In the genomic region with DNA sequence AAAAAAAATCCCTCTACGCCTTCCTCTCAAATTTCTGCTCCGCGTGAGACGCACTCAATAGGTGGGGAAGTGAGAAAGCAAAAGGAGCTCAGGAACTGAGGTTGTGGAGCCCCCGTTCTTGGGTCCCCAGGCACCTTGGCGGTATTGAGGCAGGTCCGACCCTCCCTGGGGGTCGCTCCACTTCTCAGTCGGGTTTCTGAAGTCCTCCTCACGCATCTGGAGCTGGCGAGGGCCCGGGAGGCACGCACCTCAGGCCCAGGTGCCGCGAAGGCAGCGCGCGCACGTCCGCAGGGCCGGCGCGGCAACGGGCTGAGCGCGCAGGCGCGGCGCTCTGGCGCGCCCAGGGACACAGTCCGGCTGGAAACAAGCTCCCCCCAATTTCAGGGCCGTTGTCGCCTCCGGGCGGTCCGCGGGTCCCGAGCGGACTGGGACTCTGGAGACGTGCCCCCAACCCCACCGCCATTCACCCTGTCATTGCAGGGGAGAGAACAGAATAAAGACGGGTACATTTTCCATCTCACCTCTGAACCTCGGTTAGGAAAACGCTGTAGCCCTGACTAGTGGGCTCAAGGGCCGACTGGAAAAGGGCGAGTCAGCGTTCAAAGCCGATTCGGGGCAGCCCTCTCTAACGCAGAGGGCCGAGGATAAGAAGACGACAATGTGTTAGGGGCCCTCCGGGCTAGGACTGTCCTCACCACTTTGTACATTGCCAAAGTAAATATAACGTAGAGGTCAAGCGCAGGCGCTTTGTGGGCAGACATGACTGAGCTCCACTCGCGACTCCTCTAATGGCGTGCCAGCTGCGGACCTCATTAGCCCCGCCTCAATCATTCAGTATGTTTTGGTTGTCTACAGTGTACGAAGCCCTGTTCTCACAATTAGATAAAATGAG, we compare ENCODE assay signal across 8 cellular contexts. TPM values are rescaled to one million over a fixed set of nuclear protein-coding genes. Genes with fewer than 3 reads are reported as not detected.
DNase-seq lines count a peak whose midpoint lies in the region; ATAC-seq and TF ChIP-seq lines count a peak whose summit lies in the region.

Gene ZNF770 (minus strand): TSS at position 306 of the 892 bp plus-strand sequence. CDS start 4,853 bp downstream, outside the sequence.

- H3K4me3 Mint-ChIP-seq in CD8-positive, alpha-beta T cell: peak within 1 kb of the TSS; percentile 99
- H3K4me3 Mint-ChIP-seq in endodermal cell (peak within 1 kb of the TSS; percentile 94), mesothelial cell of epicardium (peak within 1 kb of the TSS; percentile 92)

- 1 to 2% methylated on average over 20 to 63 of the region's 63 CpGs for WGBS in endodermal cell (ENCODE audit: insufficient coverage in 1 of 2, insufficient read length in 1 of 2), 2 experiments

- no peaks in the 10 kb centered on the region for H3K27me3 ChIP-seq in CD8-positive, alpha-beta T cell (ENCODE audit: insufficient read depth, low read length)
- no peaks in the 10 kb centered on the region for H3K27me3 ChIP-seq in endodermal cell (ENCODE audit: control insufficient read depth, insufficient read depth, low read length, poor library complexity, severe bottlenecking)

- peaks cover 33% of the 10 kb centered on the region for H3K36me3 Mint-ChIP-seq in CD8-positive, alpha-beta T cell
- peaks cover 14% of the 10 kb centered on the region for H3K36me3 Mint-ChIP-seq in endodermal cell (ENCODE audit: low read depth)
- no peaks in the 10 kb centered on the region for H3K36me3 Mint-ChIP-seq in mesothelial cell of epicardium

- no peak for TF ChIP-seq CTCF in CD8-positive, alpha-beta T cell (IDR thresholded peaks at IDR 0.05)
- TF ChIP-seq CTCF in endodermal cell (conservative IDR thresholded peaks at IDR 0.05): no peak
- TF ChIP-seq CTCF in mesothelial cell of epicardium (IDR thresholded peaks at IDR 0.05; ENCODE audit: unreplicated experiment): no peak

- H3K36me3 ChIP-seq in CD8-positive, alpha-beta T cell (ENCODE audit: insufficient read depth, low read length): peaks cover 5% of the 10 kb centered on the region
- H3K36me3 ChIP-seq in endodermal cell (ENCODE audit: control insufficient read depth, insufficient read depth, low read length): peaks cover 26% of the 10 kb centered on the region

- ATAC-seq in CD8-positive, alpha-beta T cell: peak; percentile 89
- peak; percentile 81 for ATAC-seq in GM19467 (IDR thresholded peaks at IDR 0.05; ENCODE audit: unreplicated experiment)

- intact Hi-C loops in CD8-positive, alpha-beta T cell (cut with DNase I, micrococcal nuclease): loop anchor here (1.0 to 10.0 kb wide), 11 partner anchors 19 to 1594 kb away; partner anchors contain the start of genes AQR (in 2 of the 2), DPH6 (in 2 of the 2), EMC4 (in 2 of the 2) and EMC7 (in 2 of the 2)

- peak within 1 kb of the TSS; percentile 93 for H3K9ac ChIP-seq in endodermal cell (ENCODE audit: extremely low read depth, low read length, poor library complexity, severe bottlenecking)

- peak within 1 kb of the TSS; percentile 95 for H3K27ac ChIP-seq in CD8-positive, alpha-beta T cell (ENCODE audit: low read depth, low read length)
- peak within 1 kb of the TSS; percentile 52 for H3K27ac ChIP-seq in endodermal cell (ENCODE audit: low read depth, low read length)

- POLR2A ChIA-PET in CD8-positive, alpha-beta T cell (lab: Charles Lee): interaction anchor here (0.6 to 4.2 kb wide), 12 partner anchors 10 to 950 kb away, joined by 3 to 66 read pairs (median 4); partner anchors contain the start of genes AQR, LPCAT4, NOP10 and NUTM1

- H3K4me1 ChIP-seq in CD8-positive, alpha-beta T cell (ENCODE audit: insufficient read depth, low read length): peaks cover 24% of the 10 kb centered on the region
- no peaks in the 10 kb centered on the region for H3K4me1 ChIP-seq in endodermal cell (ENCODE audit: control insufficient read depth, insufficient read depth, low read length)

- H3K4me1 Mint-ChIP-seq in CD8-positive, alpha-beta T cell (ENCODE audit: low read depth): peaks cover 45% of the 10 kb centered on the region
- peaks cover 30% of the 10 kb centered on the region for H3K4me1 Mint-ChIP-seq in endodermal cell
- H3K4me1 Mint-ChIP-seq in mesothelial cell of epicardium: peaks cover 28% of the 10 kb centered on the region

- DNase-seq in CD8-positive, alpha-beta T cell: peak; percentile 72 to 93 (median 80)
- DNase-seq in HPDE6-E6E7 (ENCODE audit: extremely low spot score) (peak; percentile 67), NOMO-1 treated with DMSO at 0.1 percent for 48 hours (lab: John Stamatoyannopoulos, UW; ENCODE audit: unreplicated experiment) (peak; percentile 58), endodermal cell (peak; percentile 92), mesothelial cell of epicardium (ENCODE audit: low spot score in 2 of 2, unreplicated experiment in 2 of 2) (peak; percentile 48 to 85)
- peak; percentile 47 for DNase-seq in activated CD8-positive, alpha-beta memory T cell treated with anti-CD3 and anti-CD28 coated beads, Interleukin-2, amount 50 U/mL, for 1 hour (ENCODE audit: extremely low read depth)
- DNase-seq in stimulated activated CD8-positive, alpha-beta memory T cell treated with anti-CD3 and anti-CD28 coated beads, Interleukin-15, amount 100 ng/mL, for 4 hours (ENCODE audit: low read depth in 2 of 2): peak; percentile 42 to 67

- peak within 1 kb of the TSS; percentile 100 for H3K4me3 ChIP-seq in CD8-positive, alpha-beta T cell (ENCODE audit: low read depth, low read length)
- peak within 1 kb of the TSS; percentile 98 for H3K4me3 ChIP-seq in endodermal cell (ENCODE audit: low read length)

- peak within 1 kb of the TSS; percentile 99 for H3K27ac Mint-ChIP-seq in CD8-positive, alpha-beta T cell
- H3K27ac Mint-ChIP-seq in endodermal cell (peak within 1 kb of the TSS; percentile 98), mesothelial cell of epicardium (peak within 1 kb of the TSS; percentile 97)

- peaks cover 1% of the 10 kb centered on the region for H3K27me3 Mint-ChIP-seq in CD8-positive, alpha-beta T cell (ENCODE audit: low read depth)
- no peaks in the 10 kb centered on the region for H3K27me3 Mint-ChIP-seq in endodermal cell (ENCODE audit: insufficient read depth)
- no peaks in the 10 kb centered on the region for H3K27me3 Mint-ChIP-seq in mesothelial cell of epicardium (ENCODE audit: low read depth)

- no peaks in the 10 kb centered on the region for H3K9me3 ChIP-seq in CD8-positive, alpha-beta T cell (ENCODE audit: low read length)
- H3K9me3 ChIP-seq in endodermal cell (ENCODE audit: control insufficient read depth, low read length): no peaks in the 10 kb centered on the region

- CTCF ChIA-PET in CD8-positive, alpha-beta T cell (lab: Charles Lee): interaction anchor here (1.3 to 5.6 kb wide), 3 partner anchors 14 to 621 kb away, joined by 3 to 33 read pairs (median 9); partner anchors contain the start of genes AQR and LPCAT4

- no peaks in the 10 kb centered on the region for H3K9me3 Mint-ChIP-seq in CD8-positive, alpha-beta T cell
- H3K9me3 Mint-ChIP-seq in endodermal cell (no peaks in the 10 kb centered on the region), mesothelial cell of epicardium (no peaks in the 10 kb centered on the region)

RNA-seq across cellular contexts. Expression of gene ZNF770, which starts in this region (rescaled TPM):
- total RNA-seq in CD8-positive, alpha-beta T cell: 10 to 100 TPM; 32.9 to 37.7 TPM
- 10 to 100 TPM; 52.3 to 86.1 TPM for total RNA-seq in endodermal cell
- polyA plus RNA-seq in endodermal cell (2013, experiment 1 of 2): 35.7 TPM
- polyA plus RNA-seq in endodermal cell (2013, experiment 2 of 2): 36.2 TPM
- 76.3 to 77.8 TPM (median 76.8 TPM) in 3 replicates for total RNA-seq in mesothelial cell of epicardium

Comparison
In these comparisons a context has a peak if more than half of its experiments do, and no peak if none do; other contexts are left out.
1. Peak in every context shown above with its lines: DNase-seq, ATAC-seq, H3K4me3 ChIP-seq and H3K27ac ChIP-seq.